1 cellular context compared by ENCODE assay signal in the genomic region with DNA sequence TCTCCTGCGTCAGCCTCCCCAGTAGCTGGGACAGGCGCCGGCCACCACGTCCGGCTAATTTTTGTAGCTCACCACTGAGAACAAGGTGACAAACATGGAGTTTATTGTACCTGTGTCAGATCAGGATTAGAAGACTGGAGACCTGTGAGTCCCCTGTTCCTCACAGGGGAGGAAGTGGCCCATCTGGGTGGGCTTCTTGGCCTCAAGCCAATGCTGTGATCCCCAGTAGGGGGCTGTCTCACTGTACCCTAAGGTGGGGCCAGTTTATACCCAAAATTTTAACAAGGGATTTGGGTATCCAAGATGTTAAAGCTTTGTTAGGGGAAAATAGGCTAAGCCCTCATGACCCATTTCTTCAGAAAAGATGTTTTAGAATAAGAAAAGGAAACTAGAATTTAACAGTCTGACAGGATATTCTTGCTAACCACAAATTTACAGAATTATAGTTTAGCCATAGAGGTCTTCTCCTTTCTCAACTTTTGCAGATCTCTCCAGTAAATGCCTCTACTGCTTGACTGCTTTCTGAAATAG.
TF ChIP-seq lines count a peak whose summit lies in the region.

No MANE protein-coding gene starts in this region.

TF ChIP-seq in GM12878, 131 proteins besides CTCF, POLR2A, EP300 and RAD21 (continued from another document):
- TF ChIP-seq E2F4 (IDR thresholded peaks at IDR 0.05; ENCODE audit: low read depth, low read length) (no peak), GATAD2B (conservative IDR thresholded peaks at IDR 0.05; ENCODE audit: low read depth) (peak; percentile 73), NBN (IDR thresholded peaks at IDR 0.05) (0 out of 2 replicates have a peak, but pooled peaks have one; percentile 10), ZNF687 (IDR thresholded peaks at IDR 0.05) (peak; percentile 60), MEF2A (IDR thresholded peaks at IDR 0.05; ENCODE audit: insufficient read depth, low read depth, low read length) (no peak), MTA3 (IDR thresholded peaks at IDR 0.05; ENCODE audit: borderline replicate concordance, low read length) (0 out of 2 replicates have a peak, but pooled peaks have one; percentile 46), ZNF24 (IDR thresholded peaks at IDR 0.05) (0 out of 2 replicates have a peak, but pooled peaks have one; percentile 12)
